12 cellular contexts compared by ENCODE assay signal in genomic region chr14:23557946-23558345, GRCh38. TPM values are rescaled to one million over a fixed set of nuclear protein-coding genes. Genes with fewer than 3 reads are reported as not detected.
DNase-seq lines count a peak whose midpoint lies in the region; ATAC-seq and TF ChIP-seq lines count a peak whose summit lies in the region.
"Had no signal": no experiment of that assay in that cellular context is flagged by ENCODE, and none has a peak within 500 bp of the region (broad histone marks: within the 10 kb centered on the region; RNA-seq: fewer than 3 reads in every experiment).

No MANE protein-coding gene starts in this region.

- CTCF ChIA-PET in A673 (lab: Charles Lee) = interaction anchor here (0.9 to 3.3 kb wide), 2 partner anchors 76 to 79 kb away, joined by 3 to 29 read pairs; no protein-coding TSS in a partner anchor
- CTCF ChIA-PET in activated B cell treated with CpG ODN at 0.5 μM for 24 hours (lab: Charles Lee) = interaction anchor here (0.8 to 4.9 kb wide), 4 partner anchors 8 to 436 kb away, joined by 3 to 128 read pairs (median 8); no protein-coding TSS in a partner anchor

- POLR2A ChIA-PET in A673 (lab: Charles Lee; ENCODE audit: low non-redundant PET) (no interaction called here), activated B cell treated with CpG ODN at 0.5 μM for 24 hours (lab: Charles Lee) (interaction anchor here (6.2 kb wide), 1 partner anchor 9 kb away, joined by 41 read pairs; the partner anchor contains the start of gene AP1G2)

- H3K79me2 ChIP-seq in DOHH2 (ENCODE audit: control insufficient read depth, low read length) = peaks cover 32% of the 10 kb centered on the region

- WGBS in mesenchymal stem cell = 100% methylated on average over 1 of the region's 1 CpG

- H2BK120ac ChIP-seq in mesenchymal stem cell (ENCODE audit: low read depth, low read length) = no peak overlapping the region

- H3K4ac ChIP-seq in mesenchymal stem cell (ENCODE audit: low read depth in 1 of 2, low read length in 2 of 2) = no peak overlapping the region

- 0 out of 2 replicates have a peak, but pooled peaks cover 5% of the 10 kb centered on the region for H4K20me1 ChIP-seq in DOHH2 (ENCODE audit: control insufficient read depth, insufficient read depth, low read depth, low read length)

- H3K23ac ChIP-seq in mesenchymal stem cell (ENCODE audit: low read length in 2 of 2) = no peak overlapping the region

- H3K4me3 Mint-ChIP-seq in activated B cell treated with CpG ODN at 0.5 μM for 24 hours = no peak overlapping the region

- H3K9me2 ChIP-seq in DOHH2 (replicated peaks; ENCODE audit: control insufficient read depth, low read length) = no peaks in the 10 kb centered on the region

- peaks cover 9% of the 10 kb centered on the region; the same call in 1 of the 2 replicates for H3F3A ChIP-seq in DOHH2 (ENCODE audit: control insufficient read depth, insufficient read depth)

- H4K91ac ChIP-seq in mesenchymal stem cell (ENCODE audit: low read length) = no peak overlapping the region

- no peak overlapping the region for H3K4me3 ChIP-seq in A673 (ENCODE audit: low read depth, low read length, poor library complexity, severe bottlenecking)
- H3K4me3 ChIP-seq in DOHH2 (ENCODE audit: low read length) = peak overlapping the region; percentile 84
- no peak overlapping the region for H3K4me3 ChIP-seq in mesenchymal stem cell (ENCODE audit: insufficient read depth in 1 of 2, low read depth in 1 of 2, low read length in 2 of 2)

- BruUV-seq in A673 (replicated peaks; lab: Mats Ljungman, UMichigan) = no TSS peak

- H3K36me3 Mint-ChIP-seq in activated B cell treated with CpG ODN at 0.5 μM for 24 hours (ENCODE audit: low read depth) = peaks cover 45% of the 10 kb centered on the region

- H3K79me1 ChIP-seq in mesenchymal stem cell (replicated peaks; ENCODE audit: low read length, poor library complexity, severe bottlenecking) = peaks cover 27% of the 10 kb centered on the region

- peaks cover 8% of the 10 kb centered on the region for H3K4me1 ChIP-seq in A673 (ENCODE audit: insufficient read depth, low read length, poor library complexity, severe bottlenecking)
- peaks cover 19% of the 10 kb centered on the region for H3K4me1 ChIP-seq in DOHH2 (ENCODE audit: control insufficient read depth, low read length)
- peaks cover 10% of the 10 kb centered on the region for H3K4me1 ChIP-seq in mesenchymal stem cell (ENCODE audit: control insufficient read depth, insufficient read depth, low read depth, low read length)

- no peak overlapping the region for H2BK5ac ChIP-seq in mesenchymal stem cell (ENCODE audit: low read depth, low read length, poor library complexity, severe bottlenecking)

- H4K8ac ChIP-seq in mesenchymal stem cell (ENCODE audit: low read length) = no peak overlapping the region

- ATAC-seq in activated B cell treated with CpG ODN at 0.5 μM for 24 hours (ENCODE audit: low read depth) = no peak
- ATAC-seq in HG02840 (IDR thresholded peaks at IDR 0.05; ENCODE audit: low FRiP score, unreplicated experiment) = no peak
- no peak for ATAC-seq in GM18867 (IDR thresholded peaks at IDR 0.05; ENCODE audit: unreplicated experiment)

- H3K4me2 ChIP-seq in DOHH2 (ENCODE audit: low read length) (peak overlapping the region; percentile 70), mesenchymal stem cell (ENCODE audit: low read length, poor library complexity, severe bottlenecking) (no peak overlapping the region)

- no peak overlapping the region for H3K18ac ChIP-seq in mesenchymal stem cell (ENCODE audit: low read depth in 1 of 2, low read length in 2 of 2)

- H3K9me3 ChIP-seq in A673 (ENCODE audit: low read depth, low read length, poor library complexity, severe bottlenecking) = no peaks in the 10 kb centered on the region
- H3K9me3 ChIP-seq in DOHH2 (ENCODE audit: control insufficient read depth, insufficient read depth, low read length) = no peaks in the 10 kb centered on the region
- no peaks in the 10 kb centered on the region for H3K9me3 ChIP-seq in mesenchymal stem cell (ENCODE audit: control insufficient read depth, low read length)

- H2AFZ ChIP-seq in mesenchymal stem cell (ENCODE audit: low read depth, low read length) = no peak overlapping the region

- no peak overlapping the region for H2BK15ac ChIP-seq in mesenchymal stem cell (ENCODE audit: low read depth, poor library complexity, severe bottlenecking)

- intact Hi-C loops in A673 (cut with micrococcal nuclease; ENCODE audit: unreplicated experiment) (loop anchor here (2.0 kb wide), 1 partner anchor 229 kb away; no protein-coding TSS in a partner anchor), activated B cell treated with CpG ODN at 0.5 μM for 24 hours (cut with micrococcal nuclease) (loop anchor here (2.0 to 10.0 kb wide), 7 partner anchors 19 to 887 kb away; partner anchors contain the start of genes ACIN1, ADCY4, C14orf119 and PCK2)

- peak overlapping the region; percentile 46 for H2AK5ac ChIP-seq in mesenchymal stem cell (ENCODE audit: low read length, severe bottlenecking)

- H3K27me3 ChIP-seq in A673 (replicated peaks; ENCODE audit: insufficient read depth, low read depth, low read length, poor library complexity) = no peaks in the 10 kb centered on the region
- H3K27me3 ChIP-seq in DOHH2 (ENCODE audit: control insufficient read depth, low read length) = no peaks in the 10 kb centered on the region
- H3K27me3 ChIP-seq in mesenchymal stem cell (ENCODE audit: control insufficient read depth in 1 of 2, insufficient read depth in 1 of 2, low read length in 2 of 2) = no peaks in the 10 kb centered on the region

- H3K4me1 Mint-ChIP-seq in activated B cell treated with CpG ODN at 0.5 μM for 24 hours = peaks cover 29% of the 10 kb centered on the region

- no peak for TF ChIP-seq CTCF in A673 (conservative IDR thresholded peaks at IDR 0.05; ENCODE audit: low read depth, low read length)
- no peak for TF ChIP-seq CTCF in DOHH2 (IDR thresholded peaks at IDR 0.05; ENCODE audit: low read depth, low read length, poor library complexity, severe bottlenecking)
- no peak for TF ChIP-seq CTCF in activated B cell treated with CpG ODN at 0.5 μM for 24 hours (IDR thresholded peaks at IDR 0.05)

- H2BK12ac ChIP-seq in mesenchymal stem cell (ENCODE audit: low read length in 2 of 2) = no peak overlapping the region

- H3K27ac Mint-ChIP-seq in activated B cell treated with CpG ODN at 0.5 μM for 24 hours = peak overlapping the region; percentile 85

- H3K9me3 Mint-ChIP-seq in activated B cell treated with CpG ODN at 0.5 μM for 24 hours = no peaks in the 10 kb centered on the region
- H3K9me3 Mint-ChIP-seq: H9 had no signal

- peak overlapping the region; percentile 99 for H3K9ac ChIP-seq in mesenchymal stem cell (ENCODE audit: low read length)

- H3K36me3 ChIP-seq in A673 (ENCODE audit: insufficient read depth, low read length, poor library complexity, severe bottlenecking) = peaks cover 11% of the 10 kb centered on the region
- peaks cover 51% of the 10 kb centered on the region for H3K36me3 ChIP-seq in DOHH2 (ENCODE audit: control insufficient read depth, low read length)
- H3K36me3 ChIP-seq in mesenchymal stem cell (ENCODE audit: control insufficient read depth in 1 of 2, insufficient read depth in 2 of 2, low read depth in 1 of 2, low read length in 2 of 2) = peaks cover 42 to 45% of the 10 kb centered on the region in 2 experiments

- no peak overlapping the region for H3K14ac ChIP-seq in mesenchymal stem cell (ENCODE audit: low read length in 2 of 2)

- H3K27me3 Mint-ChIP-seq in activated B cell treated with CpG ODN at 0.5 μM for 24 hours = no peaks in the 10 kb centered on the region

- DNase-seq in A673 (ENCODE audit: low spot score) = no peak
- DNase-seq in activated B cell treated with CpG ODN at 0.5 μM for 24 hours = no peak
- DNase-seq in mesenchymal stem cell = no peak
- DNase-seq in stimulated activated naive CD4-positive, alpha-beta T cell treated with Interleukin-2 at 50 U/mL for 16 hours (lab: John Stamatoyannopoulos, UW) = no peak
- DNase-seq in COLO829 (ENCODE audit: low spot score) = no peak
- DNase-seq: H9, KG1, NCI-H2107 had no signal

- H3K27ac ChIP-seq in A673 (ENCODE audit: low read depth, low read length, poor library complexity, severe bottlenecking) (peak overlapping the region; percentile 96), DOHH2 (ENCODE audit: low read depth, low read length) (peak overlapping the region; percentile 44), mesenchymal stem cell (ENCODE audit: low read length, poor library complexity, severe bottlenecking) (no peak overlapping the region)

RNA-seq across cellular contexts. Expression of gene THTPA, which starts 1.9 kb away (rescaled TPM):
- total RNA-seq in A673 (2021) (12.3 and 18.9 TPM in 2 replicates), activated B cell treated with CpG ODN at 0.5 μM for 24 hours (18.0 and 18.6 TPM in 2 replicates)
- 7.2 TPM for polyA plus RNA-seq in mesenchymal stem cell (2013, experiment 1 of 2)
- 7.1 TPM for polyA plus RNA-seq in mesenchymal stem cell (2013, experiment 2 of 2)

RNA-seq across cellular contexts. Expression of gene ZFHX2, which starts 6.4 kb away (rescaled TPM):
- total RNA-seq in A673 (2021) (4.8 and 5.8 TPM in 2 replicates), activated B cell treated with CpG ODN at 0.5 μM for 24 hours (2.2 and 2.6 TPM in 2 replicates)
- 0.19 TPM for polyA plus RNA-seq in mesenchymal stem cell (2013, experiment 1 of 2)
- 0.23 TPM for polyA plus RNA-seq in mesenchymal stem cell (2013, experiment 2 of 2)

RNA-seq across cellular contexts. Expression of gene AP1G2, which starts 9.6 kb away (rescaled TPM):
- total RNA-seq in A673 (2021) = 26.0 and 40.1 TPM in 2 replicates
- total RNA-seq in activated B cell treated with CpG ODN at 0.5 μM for 24 hours = 336 and 373 TPM in 2 replicates
- 33.4 TPM for polyA plus RNA-seq in mesenchymal stem cell (2013, experiment 1 of 2)
- 33.4 TPM for polyA plus RNA-seq in mesenchymal stem cell (2013, experiment 2 of 2)

RNA-seq across cellular contexts. Expression of gene JPH4, which starts 20.6 kb away (rescaled TPM):
- total RNA-seq in A673 (2021) (0.22 TPM in 1 of 2 replicates, not detected in the other), activated B cell treated with CpG ODN at 0.5 μM for 24 hours (1.6 and 2.0 TPM in 2 replicates)
- polyA plus RNA-seq in mesenchymal stem cell (2013, experiment 1 of 2) = 0.04 TPM
- polyA plus RNA-seq in mesenchymal stem cell (2013, experiment 2 of 2) = 0.03 TPM
- total RNA-seq: myocyte had no signal
